9 cellular contexts compared by ENCODE assay signal in the genomic region with DNA sequence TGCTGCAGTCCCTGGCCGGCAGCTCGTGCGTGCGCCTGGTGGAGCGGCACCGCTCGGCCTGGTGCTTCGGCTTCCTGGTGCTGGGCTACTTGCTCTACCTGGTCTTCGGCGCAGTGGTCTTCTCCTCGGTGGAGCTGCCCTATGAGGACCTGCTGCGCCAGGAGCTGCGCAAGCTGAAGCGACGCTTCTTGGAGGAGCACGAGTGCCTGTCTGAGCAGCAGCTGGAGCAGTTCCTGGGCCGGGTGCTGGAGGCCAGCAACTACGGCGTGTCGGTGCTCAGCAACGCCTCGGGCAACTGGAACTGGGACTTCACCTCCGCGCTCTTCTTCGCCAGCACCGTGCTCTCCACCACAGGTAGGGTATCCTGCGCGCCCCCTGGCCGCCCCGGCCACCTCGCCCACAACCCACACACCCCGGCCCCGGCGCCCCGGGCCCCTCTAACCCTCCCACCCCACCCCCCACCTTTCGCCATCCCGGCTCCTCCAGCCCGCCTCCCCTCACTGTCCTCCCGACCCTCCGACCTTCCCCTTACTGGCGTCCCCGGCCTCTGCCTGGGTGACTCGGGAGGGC. TPM values are rescaled to one million over a fixed set of nuclear protein-coding genes. Genes with fewer than 3 reads are reported as not detected.
DNase-seq lines count a peak whose midpoint lies in the region; ATAC-seq, FAIRE-seq and TF ChIP-seq lines count a peak whose summit lies in the region.
"Had no signal": no experiment of that assay in that cellular context is flagged by ENCODE, and none has a peak within 500 bp of the region (broad histone marks: within the 10 kb centered on the region; RNA-seq: fewer than 3 reads in every experiment).

No MANE protein-coding gene starts in this region.

- no peak for FAIRE-seq in H1 (lab: Jason Lieb, UNC)
- no peak for FAIRE-seq in urothelium cell line (lab: Jason Lieb, UNC)

- POLR2A ChIA-PET in H1 (lab: Charles Lee; ENCODE audit: partially characterized antibody), result interaction anchor here (1.1 kb wide), 1 partner anchor 116 kb away, joined by 3 read pairs; no protein-coding TSS in a partner anchor

- H2AK5ac ChIP-seq in H1 (ENCODE audit: low read depth, low read length), result no peak overlapping the region

- H3K9ac ChIP-seq in NT2/D1 (ENCODE audit: insufficient read length, low read depth) (peak overlapping the region; percentile 94), H1 (replicated peaks in 1 of 4; ENCODE audit: extremely low read depth in 1 of 4, low read depth in 3 of 4, low read length in 3 of 4) (peak overlapping the region; percentile 74 to 87 (median 84))
- H3K9ac ChIP-seq: BLaER1 had no signal

- H3K79me2 ChIP-seq in H1 (ENCODE audit: control insufficient read depth in 1 of 2, insufficient read depth in 2 of 2, low read length in 2 of 2), result peaks cover 0 to 32% of the 10 kb centered on the region in 2 experiments; a peak in 2 of 4 replicates

- ATAC-seq in GM21723 (IDR thresholded peaks at IDR 0.05; ENCODE audit: unreplicated experiment) (peak; percentile 58), HG02571 (IDR thresholded peaks at IDR 0.05; ENCODE audit: unreplicated experiment) (no peak)

- H3K4me1 ChIP-seq in NT2/D1 (ENCODE audit: insufficient read depth, insufficient read length), result peaks cover 5% of the 10 kb centered on the region
- H3K4me1 ChIP-seq in H1 (replicated peaks in 1 of 4; ENCODE audit: control insufficient read depth in 3 of 4, insufficient read depth in 4 of 4, low read length in 3 of 4), result peaks cover 0 to 3% (median 0%) of the 10 kb centered on the region in 4 experiments; a peak in 2 of 7 replicates
- H3K4me1 ChIP-seq in mesodermal cell (ENCODE audit: control insufficient read depth, insufficient read depth, low read length, poor library complexity, severe bottlenecking), result no peaks in the 10 kb centered on the region
- H3K4me1 ChIP-seq: BLaER1 had no signal

- 0 out of 2 replicates have a peak overlapping the region, but pooled peaks have one; percentile 4 for H2BK15ac ChIP-seq in H1 (ENCODE audit: low read length)

- TF ChIP-seq EP300 in H1 (IDR thresholded peaks at IDR 0.05; ENCODE audit: borderline replicate concordance in 1 of 2, low read depth in 2 of 2, low read length in 2 of 2), result no peak

- CTCF ChIA-PET in H1 (lab: Charles Lee; ENCODE audit: partially characterized antibody), result interaction anchor here (1.2 to 1.3 kb wide), 2 partner anchors 91 to 173 kb away, joined by 4 to 6 read pairs; no protein-coding TSS in a partner anchor

- H3K4me3 ChIP-seq in NT2/D1 (ENCODE audit: insufficient read length, low read depth) (peak overlapping the region; percentile 89), H1 (ENCODE audit: extremely low read depth in 1 of 4, insufficient read depth in 2 of 4, low read depth in 3 of 4, low read length in 4 of 4) (peak overlapping the region; percentile 80 to 89 (median 84)), mesodermal cell (ENCODE audit: extremely low read depth, insufficient read depth, low read length, poor library complexity, severe bottlenecking) (peak overlapping the region; percentile 48)
- H3K4me3 ChIP-seq: BLaER1 had no signal

- H3K36me3 ChIP-seq in NT2/D1 (ENCODE audit: insufficient read depth, insufficient read length, low read length), result no peaks in the 10 kb centered on the region
- H3K36me3 ChIP-seq in H1 (ENCODE audit: control insufficient read depth in 2 of 4, insufficient read depth in 4 of 4, low read length in 3 of 4), result no peaks in the 10 kb centered on the region
- no peaks in the 10 kb centered on the region for H3K36me3 ChIP-seq in mesodermal cell (ENCODE audit: control insufficient read depth, insufficient read depth, low read length)
- H3K36me3 ChIP-seq: BLaER1 had no signal

- peak overlapping the region; percentile 60; the same call in 1 of the 2 replicates for H2BK12ac ChIP-seq in H1 (ENCODE audit: low read depth, low read length)

- no peak overlapping the region for H2BK20ac ChIP-seq in H1 (ENCODE audit: low read length)

- H3K4me2 ChIP-seq in H1 (ENCODE audit: insufficient read depth in 1 of 2, low read depth in 2 of 2, low read length in 2 of 2), result peak overlapping the region; percentile 94 to 97
- H3K4me2 ChIP-seq: BLaER1 had no signal

- peaks cover 64% of the 10 kb centered on the region for H3K27me3 ChIP-seq in NT2/D1 (ENCODE audit: insufficient read depth, insufficient read length)
- peaks cover 0 to 12% (median 3%) of the 10 kb centered on the region in 4 experiments; a peak in 5 of 7 replicates for H3K27me3 ChIP-seq in H1 (replicated peaks in 1 of 4; ENCODE audit: control insufficient read depth in 3 of 4, extremely low read depth in 1 of 4, insufficient read depth in 3 of 4, low read length in 3 of 4)
- H3K27me3 ChIP-seq: BLaER1 had no signal

- no peak for TF ChIP-seq CTCF in H1 (IDR thresholded peaks at IDR 0.05; ENCODE audit: control extremely low read depth in 1 of 3, insufficient read depth in 1 of 3, low read depth in 1 of 3, low read length in 3 of 3)

- TF ChIP-seq RAD21 in H1 (IDR thresholded peaks at IDR 0.05 in 1 of 2, conservative IDR thresholded peaks at IDR 0.05 in 1 of 2; ENCODE audit: low read depth in 2 of 2, low read length in 2 of 2), result no peak

- H3K79me1 ChIP-seq in H1 (ENCODE audit: low read depth, low read length), result no peaks in the 10 kb centered on the region

- H2AFZ ChIP-seq in H1 (ENCODE audit: low read length), result peak overlapping the region; percentile 88

- peak overlapping the region; percentile 50 for H3K4ac ChIP-seq in H1 (replicated peaks; ENCODE audit: insufficient read length, low read depth, low read length)

- H3K9me3 ChIP-seq in NT2/D1 (ENCODE audit: insufficient read depth, low read length) (no peaks in the 10 kb centered on the region), H1 (ENCODE audit: insufficient read depth in 2 of 2, low read depth in 1 of 2, low read length in 1 of 2) (no peaks in the 10 kb centered on the region), mesodermal cell (ENCODE audit: control insufficient read depth, low read length) (no peaks in the 10 kb centered on the region)

- peak overlapping the region; percentile 65 for H3K18ac ChIP-seq in H1 (ENCODE audit: extremely low read depth, low read length)

- H3K23ac ChIP-seq in H1 (ENCODE audit: insufficient read length), result no peak overlapping the region

- peak overlapping the region; percentile 75 for H4K5ac ChIP-seq in H1 (ENCODE audit: insufficient read length, low read depth, low read length)

- H4K91ac ChIP-seq in H1 (replicated peaks; ENCODE audit: insufficient read length, low read length), result peak overlapping the region; percentile 71

- H4K20me1 ChIP-seq in H1 (replicated peaks in 1 of 2; ENCODE audit: control insufficient read depth in 1 of 2, insufficient read depth in 2 of 2, low read length in 2 of 2), result no peaks in the 10 kb centered on the region
- H4K20me1 ChIP-seq: BLaER1 had no signal

- TF ChIP-seq POLR2A in H1 (IDR thresholded peaks at IDR 0.05; ENCODE audit: control extremely low read depth in 1 of 2, low read depth in 2 of 2, low read length in 2 of 2), result peak in 1 of 2 experiments; percentile 11; a peak in 1 of 3 replicates

- 2% methylated on average over 20 of the region's 43 CpGs; no CpG with 5 or more reads in 1 of the 2 experiments for WGBS in H1 (ENCODE audit: extremely low coverage in 1 of 2, insufficient coverage in 1 of 2, insufficient read length in 1 of 2, insufficient replicate concordance in 2 of 2, low coverage in 1 of 2, low lambda C conversion rate in 2 of 2, missing lambda C conversion rate in 1 of 2), 2 experiments
- WGBS in mesodermal cell (ENCODE audit: insufficient coverage in 2 of 2), 2 experiments, result 0% methylated on average over 17 to 29 of the region's 43 CpGs

- peak overlapping the region; percentile 76; the same call in 1 of the 2 replicates for H4K8ac ChIP-seq in H1 (ENCODE audit: extremely low read depth, insufficient read depth, low read length)

- H3K27ac ChIP-seq in H1 (ENCODE audit: low read depth, low read length), result peak overlapping the region; percentile 56; the same call in 1 of the 2 replicates
- no peak overlapping the region for H3K27ac ChIP-seq in mesodermal cell (ENCODE audit: low read depth, low read length, severe bottlenecking)
- H3K27ac ChIP-seq: BLaER1 had no signal

- peak overlapping the region; percentile 73; the same call in 1 of the 2 replicates for H2BK5ac ChIP-seq in H1 (ENCODE audit: low read depth, low read length)

- H3K56ac ChIP-seq in H1 (replicated peaks; ENCODE audit: insufficient read length, low read depth, low read length), result peak overlapping the region; percentile 70

- H2BK120ac ChIP-seq in H1 (replicated peaks; ENCODE audit: low read depth, low read length), result no peak overlapping the region

- H3K23me2 ChIP-seq in H1 (ENCODE audit: low read depth, low read length), result peaks cover 17% of the 10 kb centered on the region

- no peak overlapping the region for H3K14ac ChIP-seq in H1 (ENCODE audit: insufficient read length)

- DNase-seq in NCI-H1417 (lab: John Stamatoyannopoulos, UW) (peak in 2 of 3 experiments; percentile 81 to 82), NCI-H1417 treated with DMSO at 0.1 percent for 48 hours (lab: John Stamatoyannopoulos, UW) (no peak), NT2/D1 (ENCODE audit: low read depth, low spot score) (peak; percentile 57), H1 (ENCODE audit: low read depth in 1 of 2, low spot score in 2 of 2) (peak in 1 of 2 experiments; percentile 73), urothelium cell line (ENCODE audit: low spot score) (peak; percentile 48)

TF ChIP-seq in H1, 55 proteins besides CTCF, POLR2A, EP300 and RAD21 (continues in another document):
- TF ChIP-seq CREB1 (IDR thresholded peaks at IDR 0.05), result peak; percentile 52; the same call in 1 of the 2 replicates
- TF ChIP-seq SP1 (IDR thresholded peaks at IDR 0.05; ENCODE audit: low read depth, low read length), result no peak
- TF ChIP-seq ATF3 (IDR thresholded peaks at IDR 0.05; ENCODE audit: insufficient read depth, low read depth, low read length), result no peak
- TF ChIP-seq POLR2AphosphoS5 (IDR thresholded peaks at IDR 0.05; ENCODE audit: low read depth, low read length), result peak; percentile 42; the same call in 1 of the 2 replicates
- TF ChIP-seq SRF (IDR thresholded peaks at IDR 0.05; ENCODE audit: low read depth, low read length), result no peak
- no peak for TF ChIP-seq MAFK (IDR thresholded peaks at IDR 0.05; ENCODE audit: low read depth, low read length)

RNA-seq across cellular contexts. Expression of gene KCNK1, which starts 0.4 kb away (rescaled TPM):
- total RNA-seq in H1 (2021; fragmentation: NEBNext Ultra II Directional; extraction: Animal tissue kit (Norgen Biotek cat#: 25700)), result 10.8 and 11.9 TPM in 2 replicates
- polyA plus RNA-seq in H1 (2011; rRNA removed), result 16.4 and 16.5 TPM in 2 replicates
- 11.0 TPM for polyA plus RNA-seq in H1 (2011; cell fraction: cytosol; rRNA removed)
- 14.7 TPM for polyA plus RNA-seq in H1 (2011; cell fraction: nucleus; rRNA removed)
- 10.4 to 13.9 TPM (median 12.8 TPM) in 4 replicates for polyA plus RNA-seq in H1 (2012, experiment 1 of 2)
- polyA plus RNA-seq in H1 (2012, experiment 2 of 2), result 8.7 TPM
- 10.7 TPM for polyA plus RNA-seq in H1 (2013, experiment 1 of 2)
- polyA plus RNA-seq in H1 (2013, experiment 2 of 2), result 12.2 TPM
- 19.1 and 20.3 TPM in 2 replicates for polyA minus RNA-seq in H1 (2011; rRNA and poly(A)+ RNA removed)
- polyA minus RNA-seq in H1 (2011; cell fraction: cytosol; rRNA and poly(A)+ RNA removed), result 19.4 TPM
- 14.2 TPM for polyA minus RNA-seq in H1 (2011; cell fraction: nucleus; rRNA and poly(A)+ RNA removed)
- 2.1 TPM for polyA plus RNA-seq in mesodermal cell (2013, experiment 1 of 2)
- 2.8 TPM for polyA plus RNA-seq in mesodermal cell (2013, experiment 2 of 2)
